23 cellular contexts compared by ENCODE assay signal in genomic region chr3:149276621-149277020, GRCh38. TPM values are rescaled to one million over a fixed set of nuclear protein-coding genes. Genes with fewer than 3 reads are reported as not detected.
DNase-seq lines count a peak whose midpoint lies in the region; ATAC-seq and TF ChIP-seq lines count a peak whose summit lies in the region.
"Had no signal": no experiment of that assay in that cellular context is flagged by ENCODE, and none has a peak within 500 bp of the region (broad histone marks: within the 10 kb centered on the region; RNA-seq: fewer than 3 reads in every experiment).

No MANE protein-coding gene starts in this region.

- H3F3A ChIP-seq in SU-DHL-6 (ENCODE audit: insufficient read depth), result no peaks in the 10 kb centered on the region

- TF ChIP-seq CTCF in SU-DHL-6 (IDR thresholded peaks at IDR 0.05; ENCODE audit: insufficient read depth, low read length, poor library complexity, severe bottlenecking), result no peak

- no peaks in the 10 kb centered on the region for H3K27me3 Mint-ChIP-seq in activated T-cell treated with anti-CD3 and anti-CD28 coated beads, Interleukin-2, amount 50 U/mL, for 72 hours (ENCODE audit: low read depth)
- H3K27me3 Mint-ChIP-seq in activated T-cell treated with anti-CD3 and anti-CD28 coated beads, Interleukin-2, amount 50 U/mL, for 4 hours (ENCODE audit: low read depth), result no peaks in the 10 kb centered on the region

- H3K4me2 ChIP-seq in SU-DHL-6 (ENCODE audit: low read depth, low read length, poor library complexity, severe bottlenecking), result peak overlapping the region; percentile 48

- no peaks in the 10 kb centered on the region for H3K9me3 ChIP-seq in SU-DHL-6 (ENCODE audit: insufficient read depth, low read length)
- H3K9me3 ChIP-seq in mucosa of rectum (ENCODE audit: control insufficient read depth in 2 of 2, low read length in 2 of 2), result no peaks in the 10 kb centered on the region
- H3K9me3 ChIP-seq in aorta (ENCODE audit: control insufficient read depth, low read length), result no peaks in the 10 kb centered on the region
- H3K9me3 ChIP-seq: ovary had no signal

- H3K4me3 Mint-ChIP-seq in activated T-cell treated with anti-CD3 and anti-CD28 coated beads, Interleukin-2, amount 50 U/mL, for 72 hours, result no peak overlapping the region
- no peak overlapping the region for H3K4me3 Mint-ChIP-seq in activated T-cell treated with anti-CD3 and anti-CD28 coated beads, Interleukin-2, amount 50 U/mL, for 4 hours

- no peak overlapping the region for H3K4me3 ChIP-seq in SU-DHL-6 (ENCODE audit: insufficient read depth, low read length, poor library complexity, severe bottlenecking)
- H3K4me3 ChIP-seq in mucosa of rectum (ENCODE audit: low read length in 2 of 2), result no peak overlapping the region
- H3K4me3 ChIP-seq in aorta (ENCODE audit: low read length in 2 of 2), result no peak overlapping the region
- H3K4me3 ChIP-seq: ovary had no signal

- peak overlapping the region; percentile 80 for H3K27ac Mint-ChIP-seq in activated T-cell treated with anti-CD3 and anti-CD28 coated beads, Interleukin-2, amount 50 U/mL, for 72 hours

- no peak overlapping the region for H3K27ac ChIP-seq in SU-DHL-6 (ENCODE audit: low read depth, low read length)
- H3K27ac ChIP-seq in mucosa of rectum (ENCODE audit: low read depth in 2 of 2, low read length in 2 of 2), result peak overlapping the region; percentile 71 to 83
- H3K27ac ChIP-seq in aorta (ENCODE audit: low read depth in 1 of 2, low read length in 2 of 2), result no peak overlapping the region
- H3K27ac ChIP-seq: ovary had no signal

- H3K36me3 ChIP-seq in SU-DHL-6 (ENCODE audit: low read length) (no peaks in the 10 kb centered on the region), mucosa of rectum (ENCODE audit: control insufficient read depth in 2 of 2, insufficient read depth in 2 of 2, low read length in 2 of 2) (no peaks in the 10 kb centered on the region), aorta (ENCODE audit: control insufficient read depth in 1 of 2, insufficient read depth in 2 of 2, low read length in 1 of 2) (no peaks in the 10 kb centered on the region)
- H3K36me3 ChIP-seq: ovary had no signal

- H3K27me3 ChIP-seq in SU-DHL-6 (ENCODE audit: low read length) (no peaks in the 10 kb centered on the region), mucosa of rectum (ENCODE audit: control insufficient read depth in 2 of 2, insufficient read depth in 2 of 2, low read length in 2 of 2) (no peaks in the 10 kb centered on the region), aorta (ENCODE audit: control insufficient read depth in 1 of 2, insufficient read depth in 2 of 2, low read length in 1 of 2) (no peaks in the 10 kb centered on the region)
- H3K27me3 ChIP-seq: ovary had no signal

- no peaks in the 10 kb centered on the region for H3K9me3 Mint-ChIP-seq in activated T-cell treated with anti-CD3 and anti-CD28 coated beads, Interleukin-2, amount 50 U/mL, for 72 hours
- no peaks in the 10 kb centered on the region for H3K9me3 Mint-ChIP-seq in activated T-cell treated with anti-CD3 and anti-CD28 coated beads, Interleukin-2, amount 50 U/mL, for 4 hours
- H3K9me3 Mint-ChIP-seq: T-helper 1 cell treated with Interleukin-12 subunit alpha and Interleukin-12 subunit beta and Interleukin-4 antibody, amounts not matched to agents 30 μg/mL and 1 μg/mL, for 36 hours had no signal

- no peaks in the 10 kb centered on the region for H3K9me2 ChIP-seq in SU-DHL-6 (replicated peaks; ENCODE audit: insufficient read depth, low read length)

- no peaks in the 10 kb centered on the region for H3K79me2 ChIP-seq in SU-DHL-6 (ENCODE audit: insufficient read depth, low read length)

- H4K20me1 ChIP-seq in SU-DHL-6 (ENCODE audit: low read depth, low read length), result no peaks in the 10 kb centered on the region

- H3K36me3 Mint-ChIP-seq in activated T-cell treated with anti-CD3 and anti-CD28 coated beads, Interleukin-2, amount 50 U/mL, for 72 hours (ENCODE audit: insufficient read depth in 2 of 2), result no peaks in the 10 kb centered on the region
- H3K36me3 Mint-ChIP-seq in activated T-cell treated with anti-CD3 and anti-CD28 coated beads, Interleukin-2, amount 50 U/mL, for 4 hours (ENCODE audit: insufficient read depth), result no peaks in the 10 kb centered on the region

- intact Hi-C loops in aorta (cut with DNase I), result no loop called here

- peaks cover 10% of the 10 kb centered on the region for H3K4me1 Mint-ChIP-seq in activated T-cell treated with anti-CD3 and anti-CD28 coated beads, Interleukin-2, amount 50 U/mL, for 72 hours (ENCODE audit: low read depth)
- peaks cover 16% of the 10 kb centered on the region for H3K4me1 Mint-ChIP-seq in activated T-cell treated with anti-CD3 and anti-CD28 coated beads, Interleukin-2, amount 50 U/mL, for 4 hours (ENCODE audit: low read depth)

- H2AFZ ChIP-seq in SU-DHL-6 (ENCODE audit: low read depth, low read length, severe bottlenecking), result no peak overlapping the region

- H3K9ac ChIP-seq in SU-DHL-6 (ENCODE audit: low read length) (no peak overlapping the region), mucosa of rectum (ENCODE audit: low read depth in 1 of 2, low read length in 2 of 2) (no peak overlapping the region)

- 97% methylated on average over 3 of the region's 3 CpGs for WGBS in aorta, 2 donors

- no peak for ATAC-seq in activated T-cell treated with anti-CD3 and anti-CD28 coated beads, Interleukin-2, amount 50 U/mL, for 72 hours (replicated peaks in 1 of 2)
- no peak for ATAC-seq in activated T-cell treated with anti-CD3 and anti-CD28 coated beads, Interleukin-2, amount 50 U/mL, for 4 hours
- no peak for ATAC-seq in aorta (ENCODE audit: low FRiP score)
- ATAC-seq in HG02798 (IDR thresholded peaks at IDR 0.05; ENCODE audit: poor library complexity, unreplicated experiment), result no peak
- ATAC-seq: left ventricle myocardium superior, sciatic nerve had no signal

- peaks cover 3 to 11% of the 10 kb centered on the region in 2 donors for H3K4me1 ChIP-seq in mucosa of rectum (ENCODE audit: control insufficient read depth in 2 of 2, insufficient read depth in 2 of 2, low read length in 2 of 2)
- no peaks in the 10 kb centered on the region for H3K4me1 ChIP-seq in aorta (ENCODE audit: control insufficient read depth in 1 of 2, insufficient read depth in 2 of 2, low read length in 2 of 2)

- no peak for DNase-seq in activated T-cell treated with anti-CD3 and anti-CD28 coated beads, Interleukin-2, amount 50 U/mL, for 72 hours
- no peak for DNase-seq in activated T-cell treated with anti-CD3 and anti-CD28 coated beads, Interleukin-2, amount 50 U/mL, for 4 hours
- no peak for DNase-seq in aorta
- no peak for DNase-seq in LoVo (ENCODE audit: low spot score)
- no peak for DNase-seq in superior temporal gyrus (ENCODE audit: extremely low spot score)
- DNase-seq: activated naive CD4-positive, alpha-beta T cell; amygdala; effector CD4-positive, alpha-beta T cell; head of caudate nucleus; left ventricle myocardium superior; NCI-H187; NCI-H446 treated with DMSO at 0.1 percent for 48 hours; ovary; SHP77; stimulated activated naive CD4-positive, alpha-beta T cell treated with Interleukin-2 at 50 U/mL for 16 hours; trophoblast cell had no signal

RNA-seq across cellular contexts. Expression of gene CP, which starts 55.0 kb away (rescaled TPM):
- not detected for total RNA-seq in activated T-cell treated with anti-CD3 and anti-CD28 coated beads, Interleukin-2, amount 50 U/mL, for 72 hours
- total RNA-seq in activated T-cell treated with anti-CD3 and anti-CD28 coated beads, Interleukin-2, amount 50 U/mL, for 4 hours, result under 1 TPM; 0.37 to 0.91 (median 0.43) TPM
- 100 to 1,000 TPM in 1 of 2 donors, 10 to 100 TPM in 1; 36.2 to 225 TPM for total RNA-seq in aorta
- polyA plus RNA-seq in aorta, result 10 to 100 TPM; 23.7 to 24.0 TPM
- total RNA-seq: A673, fibroblast of lung had no signal

RNA-seq across cellular contexts. Expression of gene TM4SF18, which starts 56.8 kb away (rescaled TPM):
- total RNA-seq in activated T-cell treated with anti-CD3 and anti-CD28 coated beads, Interleukin-2, amount 50 U/mL, for 72 hours, result not detected
- total RNA-seq in activated T-cell treated with anti-CD3 and anti-CD28 coated beads, Interleukin-2, amount 50 U/mL, for 4 hours, result not detected
- total RNA-seq in aorta, result 1 to 10 TPM; 3.1 to 9.0 TPM
- 1 to 10 TPM in 1 of 2 donors, not detected in 1; 1.6 TPM for polyA plus RNA-seq in aorta
- total RNA-seq: fibroblast of lung had no signal
- polyA plus RNA-seq: fibroblast of lung had no signal

Comparison
In these comparisons a context has a peak if more than half of its experiments do, and no peak if none do; other contexts are left out.
1. H3K27ac ChIP-seq: peak in mucosa of rectum (2 of 2); none in SU-DHL-6 (single experiment) and aorta (0 of 2).
2. RNA of gene CP, which starts 55.0 kb away (total RNA-seq): 36.2 to 225 TPM in aorta; 0.37 to 0.91 TPM in activated T-cell treated with anti-CD3 and anti-CD28 coated beads, Interleukin-2, amount 50 U/mL, for 4 hours and not detected in activated T-cell treated with anti-CD3 and anti-CD28 coated beads, Interleukin-2, amount 50 U/mL, for 72 hours; every median in the first group is over 10 times any median in the second.